Comparison of ENCODE assay signal across 1 cellular context in the genomic region with DNA sequence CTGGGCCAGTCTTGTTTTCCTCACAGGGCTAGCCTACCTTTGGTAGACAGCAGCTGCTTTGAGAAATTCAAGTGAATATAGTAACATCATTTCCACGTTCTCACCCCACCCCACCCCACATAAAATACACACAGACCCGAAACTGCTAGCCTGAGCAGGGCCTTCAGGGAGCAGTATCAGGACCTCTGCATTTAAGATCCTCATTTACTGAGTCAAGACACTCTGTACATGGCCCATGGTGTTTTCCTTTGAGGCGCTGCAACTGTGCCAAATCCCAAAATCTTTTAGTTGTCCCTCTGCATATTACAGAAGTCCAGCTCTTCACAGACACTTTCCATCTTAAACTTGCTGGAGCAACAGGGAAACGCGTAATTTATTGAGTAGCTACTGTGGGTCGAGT.
TF ChIP-seq lines count a peak whose summit lies in the region.

No MANE protein-coding gene starts in this region.

TF ChIP-seq in H1, 55 proteins besides CTCF, POLR2A, EP300 and RAD21:
- TF ChIP-seq SIN3A (conservative IDR thresholded peaks at IDR 0.05 in 1 of 2, IDR thresholded peaks at IDR 0.05 in 1 of 2; ENCODE audit: low read depth in 1 of 2, low read length in 2 of 2) = no peak
TF ChIP-seq in H1: peak in this region for 0.
